Comparison of ENCODE assay signal across 11 cellular contexts in genomic region chr6:34143196-34143883, GRCh38. TPM values are rescaled to one million over a fixed set of nuclear protein-coding genes. Genes with fewer than 3 reads are reported as not detected.
DNase-seq lines count a peak whose midpoint lies in the region; ATAC-seq, FAIRE-seq and TF ChIP-seq lines count a peak whose summit lies in the region.
"Had no signal": no experiment of that assay in that cellular context is flagged by ENCODE, and none has a peak within 500 bp of the region (broad histone marks: within the 10 kb centered on the region; RNA-seq: fewer than 3 reads in every experiment).

No MANE protein-coding gene starts in this region.

- no peak overlapping the region for H3K9ac ChIP-seq in K562 (ENCODE audit: insufficient read depth in 1 of 2, low read depth in 2 of 2, low read length in 2 of 2)

- no peak for TF ChIP-seq POLR2A in K562 (conservative IDR thresholded peaks at IDR 0.05)

- H3K36me3 Mint-ChIP-seq in stimulated activated naive CD8-positive, alpha-beta T cell treated with anti-CD3 and anti-CD28 coated beads, Interleukin-15, Interleukin-2, amounts not matched to agents 100 ng/mL and 50 ng/mL, for 24 hours (ENCODE audit: low read depth) = no peaks in the 10 kb centered on the region
- no peaks in the 10 kb centered on the region for H3K36me3 Mint-ChIP-seq in mesothelial cell of epicardium

- in situ Hi-C loops in K562 (cut with MboI) = no loop called here

- FAIRE-seq in K562 (lab: Jason Lieb, UNC) = no peak

- POLR2A ChIA-PET in K562 (lab: Yijun Ruan, JAX) = interaction anchor here (1.6 kb wide), 1 partner anchor 48 kb away, joined by 3 read pairs; no protein-coding TSS in a partner anchor
- POLR2A ChIA-PET in RWPE1 (lab: Yijun Ruan, JAX; ENCODE audit: low non-redundant PET) = no interaction called here

- H3K27me3 ChIP-seq in K562 (ENCODE audit: control insufficient read depth in 2 of 2, insufficient read depth in 2 of 2, low read length in 2 of 2) = peaks cover 33 to 83% of the 10 kb centered on the region in 2 experiments; a peak in 4 of 5 replicates
- H3K27me3 ChIP-seq in upper lobe of right lung = peaks cover 80% of the 10 kb centered on the region

- H3K27me3 Mint-ChIP-seq in stimulated activated naive CD8-positive, alpha-beta T cell treated with anti-CD3 and anti-CD28 coated beads, Interleukin-15, Interleukin-2, amounts not matched to agents 100 ng/mL and 50 ng/mL, for 24 hours = peaks cover 74% of the 10 kb centered on the region
- peaks cover 92% of the 10 kb centered on the region for H3K27me3 Mint-ChIP-seq in mesothelial cell of epicardium (ENCODE audit: low read depth)

- H3K9me1 ChIP-seq in K562 (ENCODE audit: control insufficient read depth, insufficient read depth, low read length) = no peaks in the 10 kb centered on the region

- H4K20me1 ChIP-seq in K562 (replicated peaks; ENCODE audit: control insufficient read depth, insufficient read depth, low read length) = peaks cover 10% of the 10 kb centered on the region

- CTCF ChIA-PET in K562 (lab: Yijun Ruan, JAX; ENCODE audit: low intra/inter-chr PET ratio) (no interaction called here), RWPE1 (lab: Yijun Ruan, JAX) (interaction anchor here (0.6 to 1.4 kb wide), 3 partner anchors 12 to 380 kb away, joined by 3 to 5 read pairs (median 4); no protein-coding TSS in a partner anchor)

- H3K4me1 Mint-ChIP-seq in stimulated activated naive CD8-positive, alpha-beta T cell treated with anti-CD3 and anti-CD28 coated beads, Interleukin-15, Interleukin-2, amounts not matched to agents 100 ng/mL and 50 ng/mL, for 24 hours (ENCODE audit: low read depth) = peaks cover 14% of the 10 kb centered on the region
- peaks cover 16% of the 10 kb centered on the region for H3K4me1 Mint-ChIP-seq in mesothelial cell of epicardium

- 31% methylated on average over 23 of the region's 23 CpGs for WGBS in K562 (ENCODE audit: insufficient coverage, low coverage, missing lambda C conversion rate)

- no peak overlapping the region for H3K4me2 ChIP-seq in K562 (ENCODE audit: insufficient read depth, low read length)

- no peaks in the 10 kb centered on the region for H3K9me3 Mint-ChIP-seq in stimulated activated naive CD8-positive, alpha-beta T cell treated with anti-CD3 and anti-CD28 coated beads, Interleukin-15, Interleukin-2, amounts not matched to agents 100 ng/mL and 50 ng/mL, for 24 hours
- H3K9me3 Mint-ChIP-seq in mesothelial cell of epicardium = no peaks in the 10 kb centered on the region

- intact Hi-C loops in K562 (cut with micrococcal nuclease) (loop anchor here (10.0 kb wide), 1 partner anchor 289 kb away; no protein-coding TSS in a partner anchor), upper lobe of right lung (cut with DNase I) (no loop called here)

- no peaks in the 10 kb centered on the region for H3K36me3 ChIP-seq in K562 (ENCODE audit: control insufficient read depth, insufficient read depth, low read length)
- H3K36me3 ChIP-seq in upper lobe of right lung = no peaks in the 10 kb centered on the region

- no peak overlapping the region for H3K27ac ChIP-seq in K562 (ENCODE audit: extremely low read depth, low read depth, low read length)
- no peak overlapping the region for H3K27ac ChIP-seq in upper lobe of right lung
- H3K27ac ChIP-seq in RWPE1 = no peak overlapping the region

- no peak for TF ChIP-seq CTCF in K562 (IDR thresholded peaks at IDR 0.05 in 2 of 3, conservative IDR thresholded peaks at IDR 0.05 in 1 of 3; ENCODE audit: insufficient read depth in 2 of 3, low read depth in 1 of 3, low read length in 3 of 3)
- no peak for TF ChIP-seq CTCF in mesothelial cell of epicardium (IDR thresholded peaks at IDR 0.05; ENCODE audit: unreplicated experiment)
- no peak for TF ChIP-seq CTCF in upper lobe of right lung (IDR thresholded peaks at IDR 0.05)
- TF ChIP-seq CTCF in RWPE1 (conservative IDR thresholded peaks at IDR 0.05; ENCODE audit: low read depth) = no peak

- H3K9me3 ChIP-seq in K562 (replicated peaks; ENCODE audit: control insufficient read depth, insufficient read depth, low read depth, low read length) (no peaks in the 10 kb centered on the region), upper lobe of right lung (no peaks in the 10 kb centered on the region)
- H3K9me3 ChIP-seq: Caco-2, mucosa of descending colon had no signal

- H3K27ac Mint-ChIP-seq in stimulated activated naive CD8-positive, alpha-beta T cell treated with anti-CD3 and anti-CD28 coated beads, Interleukin-15, Interleukin-2, amounts not matched to agents 100 ng/mL and 50 ng/mL, for 24 hours = no peak overlapping the region
- no peak overlapping the region for H3K27ac Mint-ChIP-seq in mesothelial cell of epicardium

- TF ChIP-seq EP300 in K562 (IDR thresholded peaks at IDR 0.05; ENCODE audit: low read length) = no peak

- TF ChIP-seq RAD21 in K562 (CRISPR knock-in tag; conservative IDR thresholded peaks at IDR 0.05 in 1 of 2, IDR thresholded peaks at IDR 0.05 in 1 of 2) = no peak

- peak overlapping the region; percentile 51 for H3K4me3 Mint-ChIP-seq in stimulated activated naive CD8-positive, alpha-beta T cell treated with anti-CD3 and anti-CD28 coated beads, Interleukin-15, Interleukin-2, amounts not matched to agents 100 ng/mL and 50 ng/mL, for 24 hours
- H3K4me3 Mint-ChIP-seq in mesothelial cell of epicardium = peak overlapping the region; percentile 43

- no peak overlapping the region for H3K4me3 ChIP-seq in K562
- H3K4me3 ChIP-seq in upper lobe of right lung = peak overlapping the region; percentile 34
- H3K4me3 ChIP-seq: mucosa of descending colon had no signal

- no peak for ATAC-seq in stimulated activated naive CD8-positive, alpha-beta T cell treated with anti-CD3 and anti-CD28 coated beads, Interleukin-15, Interleukin-2, amounts not matched to agents 100 U/mL and 50 U/mL, for 24 hours
- ATAC-seq in K562 = no peak
- ATAC-seq in upper lobe of right lung = no peak

- peaks cover 0 to 41% of the 10 kb centered on the region in 2 experiments; a peak in 2 of 5 replicates for H3K4me1 ChIP-seq in K562 (replicated peaks in 1 of 2; ENCODE audit: control insufficient read depth in 2 of 2, insufficient read depth in 2 of 2, low read length in 2 of 2)
- H3K4me1 ChIP-seq in upper lobe of right lung = peaks cover 17% of the 10 kb centered on the region

- no peak for DNase-seq in stimulated activated naive CD8-positive, alpha-beta T cell treated with anti-CD3 and anti-CD28 coated beads, Interleukin-15, Interleukin-2, amounts not matched to agents 100 U/mL and 50 U/mL, for 24 hours
- no peak for DNase-seq in K562 (ENCODE audit: extremely low read depth in 1 of 4, low spot score in 3 of 4)
- DNase-seq in mesothelial cell of epicardium (ENCODE audit: low spot score in 2 of 2, unreplicated experiment in 2 of 2) = no peak
- no peak for DNase-seq in upper lobe of right lung
- no peak for DNase-seq in NCI-H1048 (lab: John Stamatoyannopoulos, UW)
- DNase-seq in NCI-H2029 treated with DMSO at 0.1 percent for 48 hours (lab: John Stamatoyannopoulos, UW) = no peak
- no peak for DNase-seq in RWPE1 (ENCODE audit: low spot score)

- no peaks in the 10 kb centered on the region for H3K79me2 ChIP-seq in K562 (ENCODE audit: control insufficient read depth, insufficient read depth, low read length)

- no TSS peak for BruUV-seq in K562 (replicated peaks; lab: Mats Ljungman, UMichigan)

- H2AFZ ChIP-seq in K562 (ENCODE audit: low read depth, low read length) = no peak overlapping the region

TF ChIP-seq in K562, 482 proteins besides CTCF, POLR2A, EP300 and RAD21:
- TF ChIP-seq ZFX (CRISPR knock-in tag; IDR thresholded peaks at IDR 0.05) = 0 out of 2 replicates have a peak, but pooled peaks have one; percentile 17
- TF ChIP-seq ZNF431 (CRISPR knock-in tag; IDR thresholded peaks at IDR 0.05) = no peak
- TF ChIP-seq BACH1 (tag; IDR thresholded peaks at IDR 0.05) = no peak
- TF ChIP-seq SREBF2 (CRISPR knock-in tag; IDR thresholded peaks at IDR 0.05) = no peak
- no peak for TF ChIP-seq ZNF76 (CRISPR knock-in tag; IDR thresholded peaks at IDR 0.05; ENCODE audit: borderline replicate concordance)
- no peak for TF ChIP-seq CBX2 (IDR thresholded peaks at IDR 0.05; ENCODE audit: insufficient read depth, low read length, poor library complexity, severe bottlenecking)

RNA-seq across cellular contexts. Expression of gene GRM4, which starts 2.5 kb away (rescaled TPM):
- total RNA-seq in K562 (2011; cell fraction: chromatin; rRNA removed; ENCODE audit: low replicate concordance) = 0.09 TPM in 1 of 2 replicates, not detected in the other
- total RNA-seq in K562 (2011; cell fraction: nucleolus; rRNA removed) = not detected in 2 replicates
- not detected in 2 replicates for total RNA-seq in K562 (2011; cell fraction: nucleoplasm; rRNA removed)
- 0.18 TPM in 1 of 2 replicates, not detected in the other for total RNA-seq in K562 (2014; rRNA removed)
- not detected in 2 replicates for total RNA-seq in K562 (2014; rRNA removed; fragmentation: Illumina TruSeq; extraction: Trizol)
- total RNA-seq in K562 (2015; rRNA removed; fragmentation: Illumina TruSeq; extraction: Trizol) = not detected in 2 replicates
- total RNA-seq in K562 (2021) = not detected in 2 replicates
- polyA plus RNA-seq in K562 (2011; rRNA removed) = not detected in 2 replicates
- polyA plus RNA-seq in K562 (2011; cell fraction: cytosol; rRNA removed) = not detected in 2 replicates
- 0.09 TPM in 1 of 2 replicates, not detected in the other for polyA plus RNA-seq in K562 (2011; cell fraction: nucleus; rRNA removed)
- polyA plus RNA-seq in K562 (2012) = 0.04 TPM in 1 of 2 replicates, not detected in the other
- not detected in 2 replicates for polyA plus RNA-seq in K562 (2014; fragmentation: Illumina TruSeq; extraction: Trizol)
- not detected for polyA plus RNA-seq in K562 (2014; fragmentation: Nextera tagmentation; extraction: Ambion mirVana)
- not detected in 2 replicates for polyA plus RNA-seq in K562 (2014; rRNA removed)
- polyA minus RNA-seq in K562 (2011; rRNA and poly(A)+ RNA removed) = not detected in 2 replicates
- not detected in 2 replicates for polyA minus RNA-seq in K562 (2011; cell fraction: cytosol; rRNA and poly(A)+ RNA removed)
- 0.11 TPM in 1 of 2 replicates, not detected in the other for polyA minus RNA-seq in K562 (2011; cell fraction: nucleus; rRNA and poly(A)+ RNA removed)
- 0.22 to 0.47 TPM (median 0.27 TPM) in 3 replicates for total RNA-seq in mesothelial cell of epicardium
- 0.29 TPM for total RNA-seq in upper lobe of right lung
- total RNA-seq: T-helper 1 cell treated with Interleukin-12 subunit alpha and Interleukin-12 subunit beta and Interleukin-4 antibody, amounts not matched to agents 30 ng/mL and 1 ng/mL, for 36 hours had no signal
